ENCODE assay signal across 21 cellular contexts in the genomic region with DNA sequence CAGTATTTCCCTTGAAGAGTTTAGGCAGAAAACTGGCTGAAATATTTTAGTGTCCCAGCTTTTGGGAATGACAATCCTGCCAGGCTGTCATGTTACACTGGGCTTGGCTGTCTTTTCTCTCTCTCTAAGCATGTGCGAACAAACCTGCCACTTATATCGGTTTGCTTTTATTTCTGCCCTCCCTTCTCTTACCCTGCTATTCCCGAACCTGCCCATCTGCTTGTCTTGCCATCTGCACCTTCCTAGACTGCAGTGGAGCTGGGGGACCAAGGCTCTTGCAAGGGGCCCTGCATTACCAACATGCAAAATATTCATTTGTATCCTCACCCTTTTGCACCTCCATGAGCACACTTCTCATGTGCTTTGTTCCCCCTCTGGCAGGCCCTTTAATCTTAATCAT.
"Had no signal": no experiment of that assay in that cellular context is flagged by ENCODE, and none has a peak within 500 bp of the region (broad histone marks: within the 10 kb centered on the region; RNA-seq: fewer than 3 reads in every experiment).

No MANE protein-coding gene starts in this region.

- H3K9me3 ChIP-seq: SK-N-SH had no signal

- H3K27ac ChIP-seq: HL-60, KMS-11 had no signal

- H3K36me3 Mint-ChIP-seq: IgD-negative memory B cell, T-cell had no signal

- H3K4me3 Mint-ChIP-seq: IgD-negative memory B cell; T-cell; T-helper 1 cell treated with Interleukin-12 subunit alpha and Interleukin-12 subunit beta and Interleukin-4 antibody, amounts not matched to agents 30 μg/mL and 1 μg/mL, for 36 hours had no signal

- H3K4me3 ChIP-seq: K562 had no signal

- DNase-seq: MV-4-11, NCI-H1048, NCI-H1105, NCI-H1417, NCI-H1436 treated with DMSO at 0.1 percent for 48 hours, NCI-H187, NCI-H2029, NCI-H2081 treated with DMSO at 0.1 percent for 48 hours, NCI-H2227 treated with DMSO at 0.1 percent for 48 hours, NCI-H526 treated with DMSO at 0.1 percent for 48 hours, NCI-H748 treated with DMSO at 0.1 percent for 48 hours, RPMI8226, SHP77, SK-N-SH, SW 1271, T-cell had no signal

- H3K9me3 Mint-ChIP-seq: T-helper 1 cell treated with Interleukin-12 subunit alpha and Interleukin-12 subunit beta and Interleukin-4 antibody, amounts not matched to agents 30 μg/mL and 1 μg/mL, for 36 hours had no signal

- H3K4me1 Mint-ChIP-seq: IgD-negative memory B cell, T-cell had no signal

- ATAC-seq: K562, T-cell had no signal

- H3K27ac Mint-ChIP-seq: IgD-negative memory B cell; T-cell; T-helper 1 cell treated with Interleukin-12 subunit alpha and Interleukin-12 subunit beta and Interleukin-4 antibody, amounts not matched to agents 30 μg/mL and 1 μg/mL, for 36 hours had no signal
